In genomic region chr14:72617391-72618011, GRCh38 we compare ENCODE assay signal across 11 cellular contexts.
DNase-seq lines count a peak whose midpoint lies in the region; ATAC-seq, FAIRE-seq and TF ChIP-seq lines count a peak whose summit lies in the region.
"Had no signal": no experiment of that assay in that cellular context is flagged by ENCODE, and none has a peak within 500 bp of the region (broad histone marks: within the 10 kb centered on the region; RNA-seq: fewer than 3 reads in every experiment).

No MANE protein-coding gene starts in this region.

- DNase-seq in HTR-8/SVneo (ENCODE audit: insufficient read length, low spot score) (peak; percentile 70), dedifferentiated amniotic fluid mesenchymal stem cell (ENCODE audit: extremely low spot score) (peak; percentile 57), kidney epithelial cell (ENCODE audit: low read depth) (peak; percentile 23), SIG-M5 treated with dmso at 0.1 percent for 504 hours (lab: John Stamatoyannopoulos, UW; ENCODE audit: unreplicated experiment) (no peak), SW 1271 (lab: John Stamatoyannopoulos, UW) (no peak), NCI-H524 treated with DMSO at 0.1 percent for 48 hours (lab: John Stamatoyannopoulos, UW) (no peak)
- DNase-seq: activated CD4-positive, alpha-beta T cell treated with anti-CD3 and anti-CD28 coated beads, Interleukin-2, amount 50 U/mL, for 1 hour; lower lobe of right lung; NCI-H446 had no signal

- H3K9ac ChIP-seq in skeletal muscle tissue (ENCODE audit: low read depth in 1 of 3, low read length in 3 of 3) = peak overlapping the region; percentile 59 to 80 (median 79)

- no peaks in the 10 kb centered on the region for H3K9me3 ChIP-seq in skeletal muscle tissue (ENCODE audit: control insufficient read depth in 3 of 3, low read length in 3 of 3)
- H3K9me3 ChIP-seq: lower lobe of right lung had no signal

- FAIRE-seq in HTR-8/SVneo (lab: Jason Lieb, UNC) = peak; percentile 85

- no peak for TF ChIP-seq CTCF in kidney epithelial cell (IDR thresholded peaks at IDR 0.05; ENCODE audit: insufficient read depth, low read length, poor library complexity, severe bottlenecking)

- H3K4me3 ChIP-seq in kidney epithelial cell (ENCODE audit: low read depth, low read length) (no peak overlapping the region), skeletal muscle tissue (ENCODE audit: low read length in 3 of 3) (peak overlapping the region; percentile 25 to 61 (median 38))
- H3K4me3 ChIP-seq: lower lobe of right lung had no signal

- peak overlapping the region; percentile 88 for H3K27ac ChIP-seq in skeletal muscle tissue (ENCODE audit: low read depth, low read length)
- H3K27ac ChIP-seq: lower lobe of right lung had no signal

- H3K27me3 ChIP-seq in kidney epithelial cell (ENCODE audit: control insufficient read depth, insufficient read depth, low read length) = no peaks in the 10 kb centered on the region
- no peaks in the 10 kb centered on the region for H3K27me3 ChIP-seq in skeletal muscle tissue (ENCODE audit: control insufficient read depth in 3 of 3, insufficient read depth in 3 of 3, low read length in 3 of 3)

- H3K4me1 ChIP-seq in skeletal muscle tissue (ENCODE audit: control insufficient read depth in 3 of 3, insufficient read depth in 3 of 3, low read length in 3 of 3) = peaks cover 56 to 67% (median 61%) of the 10 kb centered on the region in 3 donors
- H3K4me1 ChIP-seq: lower lobe of right lung had no signal

- ATAC-seq in HG03457 (IDR thresholded peaks at IDR 0.05; ENCODE audit: unreplicated experiment) = no peak
- ATAC-seq: lower lobe of right lung had no signal

- H3K36me3 ChIP-seq in kidney epithelial cell (ENCODE audit: control insufficient read depth, insufficient read depth, low read length) (no peaks in the 10 kb centered on the region), skeletal muscle tissue (ENCODE audit: control insufficient read depth in 3 of 3, insufficient read depth in 3 of 3, low read length in 3 of 3) (peaks cover 0 to 4% (median 0%) of the 10 kb centered on the region in 3 donors)
- H3K36me3 ChIP-seq: lower lobe of right lung had no signal

Comparison
In these comparisons a context has a peak if more than half of its experiments do, and no peak if none do; other contexts are left out.
1. DNase-seq: peak in HTR-8/SVneo (single experiment), dedifferentiated amniotic fluid mesenchymal stem cell (single experiment) and kidney epithelial cell (single experiment); none in SIG-M5 treated with dmso at 0.1 percent for 504 hours (single experiment), SW 1271 (0 of 2) and NCI-H524 treated with DMSO at 0.1 percent for 48 hours (single experiment).